Comparison of ENCODE assay signal across 1 cellular context in the genomic region with DNA sequence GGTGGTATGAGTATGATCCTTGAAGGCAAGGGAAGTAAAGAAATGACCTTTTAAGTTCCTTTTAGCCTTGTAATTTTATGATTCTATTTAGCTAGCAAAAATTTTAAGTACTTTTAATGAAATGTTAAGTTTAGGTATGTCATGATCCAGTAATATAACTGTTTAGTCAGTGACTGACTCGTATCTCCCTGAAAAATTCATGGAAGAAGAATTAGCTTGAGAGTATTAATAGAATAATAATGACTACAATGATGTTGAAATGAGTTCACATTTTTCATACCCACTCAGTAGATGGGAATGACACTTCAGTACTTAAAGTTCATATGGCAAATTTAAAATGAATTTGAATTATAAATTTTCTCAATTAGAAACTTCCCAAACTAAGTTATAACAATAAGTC.
TF ChIP-seq lines count a peak whose summit lies in the region.

No MANE protein-coding gene starts in this region.

TF ChIP-seq in SK-N-SH treated with all-trans-retinoic acid at 6 μM for 48 hours, 23 proteins besides CTCF, POLR2A, EP300 and RAD21 (continued from another document):
- TF ChIP-seq, protein P1, sequence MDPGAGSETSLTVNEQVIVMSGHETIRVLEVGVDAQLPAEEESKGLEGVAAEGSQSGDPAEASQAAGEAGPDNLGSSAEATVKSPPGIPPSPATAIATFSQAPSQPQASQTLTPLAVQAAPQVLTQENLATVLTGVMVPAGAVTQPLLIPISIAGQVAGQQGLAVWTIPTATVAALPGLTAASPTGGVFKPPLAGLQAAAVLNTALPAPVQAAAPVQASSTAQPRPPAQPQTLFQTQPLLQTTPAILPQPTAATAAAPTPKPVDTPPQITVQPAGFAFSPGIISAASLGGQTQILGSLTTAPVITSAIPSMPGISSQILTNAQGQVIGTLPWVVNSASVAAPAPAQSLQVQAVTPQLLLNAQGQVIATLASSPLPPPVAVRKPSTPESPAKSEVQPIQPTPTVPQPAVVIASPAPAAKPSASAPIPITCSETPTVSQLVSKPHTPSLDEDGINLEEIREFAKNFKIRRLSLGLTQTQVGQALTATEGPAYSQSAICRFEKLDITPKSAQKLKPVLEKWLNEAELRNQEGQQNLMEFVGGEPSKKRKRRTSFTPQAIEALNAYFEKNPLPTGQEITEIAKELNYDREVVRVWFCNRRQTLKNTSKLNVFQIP (CRISPR knock-in tag; IDR thresholded peaks at IDR 0.05; ENCODE audit: borderline replicate concordance, low read depth), result no peak
